ENCODE assay signal across 20 cellular contexts in genomic region chr16:84109598-84110325, GRCh38. TPM values are rescaled to one million over a fixed set of nuclear protein-coding genes. Genes with fewer than 3 reads are reported as not detected.
DNase-seq lines count a peak whose midpoint lies in the region; ATAC-seq, FAIRE-seq and TF ChIP-seq lines count a peak whose summit lies in the region.
"Had no signal": no experiment of that assay in that cellular context is flagged by ENCODE, and none has a peak within 500 bp of the region (broad histone marks: within the 10 kb centered on the region; RNA-seq: fewer than 3 reads in every experiment).

No MANE protein-coding gene starts in this region.

- in situ Hi-C loops in gastrocnemius medialis (cut with MboI; ENCODE audit: low sequenced_read_pairs in 4 of 4), result no loop called here

- no peaks in the 10 kb centered on the region for H3K36me3 Mint-ChIP-seq in activated CD8-positive, alpha-beta T cell treated with anti-CD3 and anti-CD28 coated beads for 36 hours (ENCODE audit: low read depth)
- H3K36me3 Mint-ChIP-seq in activated CD8-positive, alpha-beta T cell treated with anti-CD3 and anti-CD28 coated beads, Interleukin-2, amount 10 ng/mL, durations not matched to agents 7 days and 5 days (ENCODE audit: low read depth), result peaks cover 15% of the 10 kb centered on the region
- H3K36me3 Mint-ChIP-seq in WTC11, result no peaks in the 10 kb centered on the region
- H3K36me3 Mint-ChIP-seq: type B pancreatic cell had no signal

- intact Hi-C loops in activated CD8-positive, alpha-beta T cell treated with anti-CD3 and anti-CD28 coated beads for 36 hours (cut with micrococcal nuclease), result no loop called here
- intact Hi-C loops in gastrocnemius medialis (cut with DNase I; ENCODE audit: low total_unique reads), result loop anchor here (5.0 kb wide), 2 partner anchors 33 to 212 kb away; partner anchors contain the start of gene MLYCD

- H3K27me3 Mint-ChIP-seq in activated CD8-positive, alpha-beta T cell treated with anti-CD3 and anti-CD28 coated beads for 36 hours, result no peaks in the 10 kb centered on the region
- no peaks in the 10 kb centered on the region for H3K27me3 Mint-ChIP-seq in activated CD8-positive, alpha-beta T cell treated with anti-CD3 and anti-CD28 coated beads, Interleukin-2, amount 10 ng/mL, durations not matched to agents 7 days and 5 days (ENCODE audit: low read depth)
- no peaks in the 10 kb centered on the region for H3K27me3 Mint-ChIP-seq in WTC11 (ENCODE audit: low read depth)
- H3K27me3 Mint-ChIP-seq: naive thymus-derived CD4-positive, alpha-beta T cell; stimulated activated naive B cell treated with anti-CD40 and anti-IgM and Interleukin-4, amounts not matched to agents 10 μg/mL and 1 μg/mL and 100 μg/mL, for 72 hours; type B pancreatic cell had no signal

- no peak for DNase-seq in activated CD8-positive, alpha-beta T cell treated with anti-CD3 and anti-CD28 coated beads for 36 hours
- no peak for DNase-seq in activated CD8-positive, alpha-beta T cell treated with anti-CD3 and anti-CD28 coated beads, Interleukin-2, amount 10 ng/mL, durations not matched to agents 7 days and 5 days
- DNase-seq in WTC11 (ENCODE audit: low spot score) (no peak), fibroblast of peridontal ligament (ENCODE audit: extremely low read depth) (peak; percentile 25), gastrocnemius medialis (peak; percentile 32 to 35), RCC 7860 (ENCODE audit: low spot score) (no peak), NCI-H146 (lab: John Stamatoyannopoulos, UW) (no peak)
- no peak for DNase-seq in activated CD4-positive, alpha-beta T cell treated with anti-CD3 and anti-CD28 coated beads, Interleukin-2, amount 50 U/mL, for 48 hours
- DNase-seq: DMS79; effector CD4-positive, alpha-beta T cell; naive thymus-derived CD4-positive, alpha-beta T cell; NK-92 treated with Interleukin-12 subunit alpha and Interleukin-12 subunit beta, amount 100 ng/mL, for 24 hours; stimulated activated CD4-positive, alpha-beta T cell treated with anti-CD3 and anti-CD28 coated beads, Interleukin-12 subunit alpha, Interleukin-12 subunit beta, amount 100 ng/mL, for 4 hours; stimulated activated naive B cell treated with anti-CD40 and anti-IgM and Interleukin-4, amounts not matched to agents 10 μg/mL and 1 μg/mL and 100 μg/mL, for 72 hours had no signal

- CTCF ChIA-PET in activated CD8-positive, alpha-beta T cell treated with anti-CD3 and anti-CD28 coated beads for 36 hours (lab: Charles Lee), result interaction anchor here (1.0 to 1.9 kb wide), 3 partner anchors 26 to 77 kb away, joined by 4 to 7 read pairs (median 4); partner anchors contain the start of gene TAF1C
- CTCF ChIA-PET in activated CD8-positive, alpha-beta T cell treated with anti-CD3 and anti-CD28 coated beads, Interleukin-2, amount 10 ng/mL, durations not matched to agents 7 days and 5 days (lab: Charles Lee), result no interaction called here
- CTCF ChIA-PET in WTC11 (lab: Charles Lee), result interaction anchor here (0.6 to 1.3 kb wide), 3 partner anchors 33 to 396 kb away, joined by 3 read pairs; no protein-coding TSS in a partner anchor

- no peak for FAIRE-seq in RCC 7860 (lab: Jason Lieb, UNC)

- no peaks in the 10 kb centered on the region for H3K36me3 ChIP-seq in gastrocnemius medialis
- H3K36me3 ChIP-seq: cardiac muscle cell, prostate gland had no signal

- H3K27ac Mint-ChIP-seq in activated CD8-positive, alpha-beta T cell treated with anti-CD3 and anti-CD28 coated beads for 36 hours, result peak overlapping the region; percentile 67
- no peak overlapping the region for H3K27ac Mint-ChIP-seq in activated CD8-positive, alpha-beta T cell treated with anti-CD3 and anti-CD28 coated beads, Interleukin-2, amount 10 ng/mL, durations not matched to agents 7 days and 5 days
- peak overlapping the region; percentile 48; the same call in 1 of the 2 replicates for H3K27ac Mint-ChIP-seq in WTC11
- H3K27ac Mint-ChIP-seq: stimulated activated naive B cell treated with anti-CD40 and anti-IgM and Interleukin-4, amounts not matched to agents 10 μg/mL and 1 μg/mL and 100 μg/mL, for 72 hours had no signal

- peak in 1 of 2 donors; percentile 22 for TF ChIP-seq POLR2A in gastrocnemius medialis (IDR thresholded peaks at IDR 0.05)

- H3K4me3 Mint-ChIP-seq in activated CD8-positive, alpha-beta T cell treated with anti-CD3 and anti-CD28 coated beads for 36 hours, result no peak overlapping the region
- no peak overlapping the region for H3K4me3 Mint-ChIP-seq in activated CD8-positive, alpha-beta T cell treated with anti-CD3 and anti-CD28 coated beads, Interleukin-2, amount 10 ng/mL, durations not matched to agents 7 days and 5 days
- no peak overlapping the region for H3K4me3 Mint-ChIP-seq in WTC11
- H3K4me3 Mint-ChIP-seq: stimulated activated naive B cell treated with anti-CD40 and anti-IgM and Interleukin-4, amounts not matched to agents 10 μg/mL and 1 μg/mL and 100 μg/mL, for 72 hours; type B pancreatic cell had no signal

- ATAC-seq in activated CD8-positive, alpha-beta T cell treated with anti-CD3 and anti-CD28 coated beads for 36 hours, result no peak
- no peak for ATAC-seq in activated CD8-positive, alpha-beta T cell treated with anti-CD3 and anti-CD28 coated beads, Interleukin-2, amount 10 ng/mL, durations not matched to agents 7 days and 5 days
- ATAC-seq in WTC11 (no peak), gastrocnemius medialis (peak; percentile 89 to 95)
- ATAC-seq: naive thymus-derived CD4-positive, alpha-beta T cell; stimulated activated naive B cell treated with anti-CD40 and anti-IgM and Interleukin-4, amounts not matched to agents 10 μg/mL and 1 μg/mL and 100 μg/mL, for 72 hours had no signal

- H3K4me3 ChIP-seq in gastrocnemius medialis, result no peak overlapping the region
- H3K4me3 ChIP-seq: cardiac muscle cell, lung, prostate gland had no signal

- H3K4me1 Mint-ChIP-seq in activated CD8-positive, alpha-beta T cell treated with anti-CD3 and anti-CD28 coated beads for 36 hours (ENCODE audit: low read depth), result peaks cover 58% of the 10 kb centered on the region
- H3K4me1 Mint-ChIP-seq in activated CD8-positive, alpha-beta T cell treated with anti-CD3 and anti-CD28 coated beads, Interleukin-2, amount 10 ng/mL, durations not matched to agents 7 days and 5 days (ENCODE audit: low read depth), result peaks cover 7% of the 10 kb centered on the region
- peaks cover 22% of the 10 kb centered on the region for H3K4me1 Mint-ChIP-seq in WTC11

- no peaks in the 10 kb centered on the region for H3K9me3 Mint-ChIP-seq in activated CD8-positive, alpha-beta T cell treated with anti-CD3 and anti-CD28 coated beads for 36 hours
- no peaks in the 10 kb centered on the region for H3K9me3 Mint-ChIP-seq in activated CD8-positive, alpha-beta T cell treated with anti-CD3 and anti-CD28 coated beads, Interleukin-2, amount 10 ng/mL, durations not matched to agents 7 days and 5 days (ENCODE audit: insufficient read depth)
- no peaks in the 10 kb centered on the region for H3K9me3 Mint-ChIP-seq in WTC11
- H3K9me3 Mint-ChIP-seq: naive thymus-derived CD4-positive, alpha-beta T cell; stimulated activated naive B cell treated with anti-CD40 and anti-IgM and Interleukin-4, amounts not matched to agents 10 μg/mL and 1 μg/mL and 100 μg/mL, for 72 hours; type B pancreatic cell had no signal

- H3K9me3 ChIP-seq in gastrocnemius medialis, result no peaks in the 10 kb centered on the region
- H3K9me3 ChIP-seq: prostate gland had no signal

- H3K27ac ChIP-seq in gastrocnemius medialis, result peak overlapping the region; percentile 72 to 86 (median 79)
- H3K27ac ChIP-seq: C4-2B, cardiac muscle cell, prostate gland, VCaP had no signal

- POLR2A ChIA-PET in activated CD8-positive, alpha-beta T cell treated with anti-CD3 and anti-CD28 coated beads for 36 hours (lab: Charles Lee), result no interaction called here
- POLR2A ChIA-PET in activated CD8-positive, alpha-beta T cell treated with anti-CD3 and anti-CD28 coated beads, Interleukin-2, amount 10 ng/mL, durations not matched to agents 7 days and 5 days (lab: Charles Lee), result no interaction called here
- POLR2A ChIA-PET in WTC11 (lab: Charles Lee), result no interaction called here

- no peak for TF ChIP-seq CTCF in activated CD8-positive, alpha-beta T cell treated with anti-CD3 and anti-CD28 coated beads for 36 hours (IDR thresholded peaks at IDR 0.05)
- TF ChIP-seq CTCF in WTC11 (IDR thresholded peaks at IDR 0.05) (no peak), gastrocnemius medialis (IDR thresholded peaks at IDR 0.05 in 4 of 5, conservative IDR thresholded peaks at IDR 0.05 in 1 of 5) (no peak)

- peaks cover 56 to 61% of the 10 kb centered on the region in 2 donors for H3K4me1 ChIP-seq in gastrocnemius medialis
- H3K4me1 ChIP-seq: prostate gland had no signal

- no peaks in the 10 kb centered on the region for H3K27me3 ChIP-seq in gastrocnemius medialis
- H3K27me3 ChIP-seq: cardiac muscle cell had no signal

TF ChIP-seq in WTC11, 78 proteins besides CTCF, POLR2A, EP300 and RAD21:
- TF ChIP-seq TCF7 (CRISPR knock-in tag; IDR thresholded peaks at IDR 0.05; ENCODE audit: low read depth) (no peak), TP53 (CRISPR knock-in tag; IDR thresholded peaks at IDR 0.05) (no peak), SP1 (CRISPR knock-in tag; conservative IDR thresholded peaks at IDR 0.05) (no peak)

RNA-seq across cellular contexts. Expression of gene MBTPS1, which starts 7.0 kb away (rescaled TPM):
- 10 to 100 TPM; 31.5 to 31.7 TPM for total RNA-seq in activated CD8-positive, alpha-beta T cell treated with anti-CD3 and anti-CD28 coated beads for 36 hours
- 10 to 100 TPM; 49.3 to 52.7 TPM for total RNA-seq in activated CD8-positive, alpha-beta T cell treated with anti-CD3 and anti-CD28 coated beads, Interleukin-2, amount 10 ng/mL, durations not matched to agents 7 days and 5 days
- 45.1 to 47.4 TPM (median 46.9 TPM) in 3 replicates for total RNA-seq in WTC11 (2021)
- total RNA-seq in gastrocnemius medialis, result 10 to 100 TPM; 28.8 to 44.3 (median 38.5) TPM

RNA-seq across cellular contexts. Expression of gene HSDL1, which starts 35.2 kb away (rescaled TPM):
- total RNA-seq in activated CD8-positive, alpha-beta T cell treated with anti-CD3 and anti-CD28 coated beads for 36 hours, result 10 to 100 TPM; 11.1 to 11.8 TPM
- 10 to 100 TPM; 10.4 to 12.3 TPM for total RNA-seq in activated CD8-positive, alpha-beta T cell treated with anti-CD3 and anti-CD28 coated beads, Interleukin-2, amount 10 ng/mL, durations not matched to agents 7 days and 5 days
- total RNA-seq in WTC11 (2021), result 48.6 to 58.1 TPM (median 53.4 TPM) in 3 replicates
- total RNA-seq in gastrocnemius medialis, result 10 to 100 TPM; 20.2 to 26.8 (median 22.6) TPM

RNA-seq across cellular contexts. Expression of gene DNAAF1, which starts 35.3 kb away (rescaled TPM):
- total RNA-seq in activated CD8-positive, alpha-beta T cell treated with anti-CD3 and anti-CD28 coated beads for 36 hours, result not detected
- total RNA-seq in activated CD8-positive, alpha-beta T cell treated with anti-CD3 and anti-CD28 coated beads, Interleukin-2, amount 10 ng/mL, durations not matched to agents 7 days and 5 days, result not detected
- total RNA-seq in WTC11 (2021) (0.09 to 0.62 TPM (median 0.20 TPM) in 3 replicates), gastrocnemius medialis (not detected)

Comparison
In these comparisons a context has a peak if more than half of its experiments do, and no peak if none do; other contexts are left out.
1. ATAC-seq: peak in gastrocnemius medialis (2 of 2); none in activated CD8-positive, alpha-beta T cell treated with anti-CD3 and anti-CD28 coated beads for 36 hours (single experiment), activated CD8-positive, alpha-beta T cell treated with anti-CD3 and anti-CD28 coated beads, Interleukin-2, amount 10 ng/mL, durations not matched to agents 7 days and 5 days (single experiment) and WTC11 (single experiment).
2. DNase-seq: peak in fibroblast of peridontal ligament (single experiment) and gastrocnemius medialis (2 of 2); none in activated CD8-positive, alpha-beta T cell treated with anti-CD3 and anti-CD28 coated beads for 36 hours (single experiment), activated CD8-positive, alpha-beta T cell treated with anti-CD3 and anti-CD28 coated beads, Interleukin-2, amount 10 ng/mL, durations not matched to agents 7 days and 5 days (single experiment), WTC11 (single experiment), RCC 7860 (single experiment), NCI-H146 (single experiment) and activated CD4-positive, alpha-beta T cell treated with anti-CD3 and anti-CD28 coated beads, Interleukin-2, amount 50 U/mL, for 48 hours (0 of 2).